In genomic region chr15:85318048-85318731, GRCh38 we compare ENCODE assay signal across 8 cellular contexts.
A peak's percentile ranks its signal among the peaks of the same experiment; 100 is the strongest.
DNase-seq lines count a peak whose midpoint lies in the region; ATAC-seq and TF ChIP-seq lines count a peak whose summit lies in the region.

No MANE protein-coding gene starts in this region.

- H3K36me3 Mint-ChIP-seq in endothelial cell (ENCODE audit: low read depth, unreplicated experiment) = peaks cover 14% of the 10 kb centered on the region

- H3K4me3 ChIP-seq in colonic mucosa = no peak overlapping the region

- no peaks in the 10 kb centered on the region for H3K36me3 ChIP-seq in colonic mucosa

- H3K4me3 Mint-ChIP-seq in endothelial cell (ENCODE audit: unreplicated experiment) = no peak overlapping the region

- peak; percentile 86 for ATAC-seq in HG02588 (IDR thresholded peaks at IDR 0.05; ENCODE audit: unreplicated experiment)

- no peaks in the 10 kb centered on the region for H3K9me3 ChIP-seq in colonic mucosa

- H3K27ac Mint-ChIP-seq in endothelial cell (ENCODE audit: unreplicated experiment) = no peak overlapping the region

- no peaks in the 10 kb centered on the region for H3K27me3 ChIP-seq in colonic mucosa

- intact Hi-C loops in colonic mucosa (cut with DNase I) = no loop called here

- peak overlapping the region in 1 of 2 donors; percentile 53 for H3K9ac ChIP-seq in colonic mucosa (ENCODE audit: low read depth in 2 of 2, low read length in 2 of 2)

- H3K9me3 Mint-ChIP-seq in endothelial cell (ENCODE audit: unreplicated experiment) = no peaks in the 10 kb centered on the region

- peak; percentile 89 for DNase-seq in AG08395 (ENCODE audit: low spot score)
- DNase-seq in NAMALWA (ENCODE audit: low spot score) = peak; percentile 45
- DNase-seq in colonic mucosa = peak; percentile 81
- peak; percentile 74 for DNase-seq in smooth muscle cell of the brain vasculature (ENCODE audit: low read depth, low spot score)
- DNase-seq in activated CD8-positive, alpha-beta memory T cell treated with anti-CD3 and anti-CD28 coated beads, Interleukin-2, amount 50 U/mL, for 4 hours = no peak
- no peak for DNase-seq in endothelial cell (ENCODE audit: low spot score)

- peaks cover 5% of the 10 kb centered on the region for H3K4me1 ChIP-seq in colonic mucosa

- no peaks in the 10 kb centered on the region for H3K4me1 Mint-ChIP-seq in endothelial cell (ENCODE audit: unreplicated experiment)

- H3K27ac ChIP-seq in colonic mucosa = peak overlapping the region; percentile 74

- H3K27me3 Mint-ChIP-seq in endothelial cell (ENCODE audit: unreplicated experiment) = no peaks in the 10 kb centered on the region

- TF ChIP-seq CTCF in GM12874 (IDR thresholded peaks at IDR 0.05; ENCODE audit: insufficient read depth, low read depth, low read length) (peak; percentile 23; the same call in 1 of the 2 replicates), colonic mucosa (IDR thresholded peaks at IDR 0.05) (no peak), endothelial cell (IDR thresholded peaks at IDR 0.05; ENCODE audit: unreplicated experiment) (no peak)

Comparison
In these comparisons a context has a peak if more than half of its experiments do, and no peak if none do; other contexts are left out.
1. DNase-seq: peak in AG08395 (single experiment), NAMALWA (single experiment), colonic mucosa (single experiment) and smooth muscle cell of the brain vasculature (single experiment); none in activated CD8-positive, alpha-beta memory T cell treated with anti-CD3 and anti-CD28 coated beads, Interleukin-2, amount 50 U/mL, for 4 hours (single experiment) and endothelial cell (single experiment).